In the genomic region with DNA sequence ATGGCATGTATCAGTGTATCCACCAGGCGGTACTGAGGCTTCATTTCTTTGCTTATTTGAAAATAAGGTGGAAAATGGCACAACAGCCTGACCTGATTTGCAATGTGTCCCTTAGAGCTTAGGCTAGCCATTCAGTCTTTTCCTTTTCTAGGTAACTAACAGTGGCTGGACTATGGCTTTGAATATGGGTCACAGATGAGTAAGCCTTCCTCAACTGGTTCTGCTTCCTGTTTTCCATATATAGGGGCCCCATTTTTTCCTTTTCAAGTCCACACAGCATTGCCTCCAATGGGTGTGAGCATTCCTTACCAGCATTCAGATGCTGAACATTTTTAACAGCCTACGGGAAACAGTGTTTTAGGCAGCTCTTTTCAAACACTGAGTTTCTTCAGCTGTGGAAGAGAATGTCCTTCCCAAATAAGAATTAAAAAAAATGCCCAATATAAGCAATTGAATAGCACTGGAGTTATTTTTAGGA, we compare ENCODE assay signal across 9 cellular contexts. TPM values are rescaled to one million over a fixed set of nuclear protein-coding genes. Genes with fewer than 3 reads are reported as not detected.
DNase-seq lines count a peak whose midpoint lies in the region; ATAC-seq, FAIRE-seq and TF ChIP-seq lines count a peak whose summit lies in the region.
"Had no signal": no experiment of that assay in that cellular context is flagged by ENCODE, and none has a peak within 500 bp of the region (broad histone marks: within the 10 kb centered on the region; RNA-seq: fewer than 3 reads in every experiment).

No MANE protein-coding gene starts in this region.

- peak overlapping the region; percentile 84 for H2BK5ac ChIP-seq in H1 (ENCODE audit: low read depth, low read length)

- DNase-seq in AG20443 (ENCODE audit: low spot score) (peak; percentile 54), NB4 (ENCODE audit: low read depth) (peak; percentile 57), H1 (ENCODE audit: low read depth in 1 of 2, low spot score in 2 of 2) (no peak), SHP77 (lab: John Stamatoyannopoulos, UW) (no peak), NCI-H748 treated with DMSO at 0.1 percent for 48 hours (lab: John Stamatoyannopoulos, UW) (no peak), SKM-1 (lab: John Stamatoyannopoulos, UW; ENCODE audit: unreplicated experiment) (no peak)

- H3K23ac ChIP-seq in H1 (ENCODE audit: insufficient read length), result no peak overlapping the region

- H3K27me3 ChIP-seq in H1 (replicated peaks in 1 of 4; ENCODE audit: control insufficient read depth in 3 of 4, extremely low read depth in 1 of 4, insufficient read depth in 3 of 4, low read length in 3 of 4) (no peaks in the 10 kb centered on the region), mucosa of rectum (ENCODE audit: control insufficient read depth in 2 of 2, insufficient read depth in 2 of 2, low read length in 2 of 2) (no peaks in the 10 kb centered on the region)

- CTCF ChIA-PET in H1 (lab: Charles Lee; ENCODE audit: partially characterized antibody), result interaction anchor here (1.0 to 1.2 kb wide), 3 partner anchors 14 to 47 kb away, joined by 3 to 4 read pairs (median 3); no protein-coding TSS in a partner anchor

- no peaks in the 10 kb centered on the region for H3K36me3 ChIP-seq in H1 (ENCODE audit: control insufficient read depth in 2 of 4, insufficient read depth in 4 of 4, low read length in 3 of 4)
- H3K36me3 ChIP-seq in mucosa of rectum (ENCODE audit: control insufficient read depth in 2 of 2, insufficient read depth in 2 of 2, low read length in 2 of 2), result no peaks in the 10 kb centered on the region
- H3K36me3 ChIP-seq: neutrophil had no signal

- peak overlapping the region; percentile 62; the same call in 1 of the 2 replicates for H2BK12ac ChIP-seq in H1 (ENCODE audit: low read depth, low read length)

- no peak overlapping the region for H3K4ac ChIP-seq in H1 (replicated peaks; ENCODE audit: insufficient read length, low read depth, low read length)

- H4K20me1 ChIP-seq in H1 (replicated peaks in 1 of 2; ENCODE audit: control insufficient read depth in 1 of 2, insufficient read depth in 2 of 2, low read length in 2 of 2), result no peaks in the 10 kb centered on the region

- no peak overlapping the region for H2BK120ac ChIP-seq in H1 (replicated peaks; ENCODE audit: low read depth, low read length)

- no peak for TF ChIP-seq EP300 in H1 (IDR thresholded peaks at IDR 0.05; ENCODE audit: borderline replicate concordance in 1 of 2, low read depth in 2 of 2, low read length in 2 of 2)

- H3K4me2 ChIP-seq in H1 (ENCODE audit: insufficient read depth in 1 of 2, low read depth in 2 of 2, low read length in 2 of 2), result peak overlapping the region; percentile 42 to 43

- H3K14ac ChIP-seq in H1 (ENCODE audit: insufficient read length), result no peak overlapping the region

- H4K8ac ChIP-seq in H1 (ENCODE audit: extremely low read depth, insufficient read depth, low read length), result no peak overlapping the region

- no peak for ATAC-seq in HG02885 (IDR thresholded peaks at IDR 0.05; ENCODE audit: poor library complexity, unreplicated experiment)

- H3K27ac ChIP-seq in H1 (ENCODE audit: low read depth, low read length) (0 out of 2 replicates have a peak overlapping the region, but pooled peaks have one; percentile 43), mucosa of rectum (ENCODE audit: low read depth in 2 of 2, low read length in 2 of 2) (peak overlapping the region; percentile 62 to 69)
- H3K27ac ChIP-seq: neutrophil had no signal

- H2BK15ac ChIP-seq in H1 (ENCODE audit: low read length), result no peak overlapping the region

- peaks cover 5 to 23% of the 10 kb centered on the region in 2 experiments for H3K79me2 ChIP-seq in H1 (ENCODE audit: control insufficient read depth in 1 of 2, insufficient read depth in 2 of 2, low read length in 2 of 2)

- no peak overlapping the region for H3K56ac ChIP-seq in H1 (replicated peaks; ENCODE audit: insufficient read length, low read depth, low read length)

- no peak overlapping the region for H3K9ac ChIP-seq in H1 (replicated peaks in 1 of 4; ENCODE audit: extremely low read depth in 1 of 4, low read depth in 3 of 4, low read length in 3 of 4)
- no peak overlapping the region for H3K9ac ChIP-seq in mucosa of rectum (ENCODE audit: low read depth in 1 of 2, low read length in 2 of 2)

- no peaks in the 10 kb centered on the region for H3K9me3 ChIP-seq in H1 (ENCODE audit: insufficient read depth in 2 of 2, low read depth in 1 of 2, low read length in 1 of 2)
- H3K9me3 ChIP-seq in mucosa of rectum (ENCODE audit: control insufficient read depth in 2 of 2, low read length in 2 of 2), result no peaks in the 10 kb centered on the region
- H3K9me3 ChIP-seq: neutrophil had no signal

- H3K18ac ChIP-seq in H1 (ENCODE audit: extremely low read depth, low read length), result peak overlapping the region; percentile 68; the same call in 1 of the 2 replicates

- H3K79me1 ChIP-seq in H1 (ENCODE audit: low read depth, low read length), result no peaks in the 10 kb centered on the region

- POLR2A ChIA-PET in H1 (lab: Charles Lee; ENCODE audit: partially characterized antibody), result interaction anchor here (0.9 to 1.5 kb wide), 6 partner anchors 11 to 19 kb away, joined by 3 to 5 read pairs (median 4); no protein-coding TSS in a partner anchor

- no peak for TF ChIP-seq CTCF in NB4 (IDR thresholded peaks at IDR 0.05; ENCODE audit: low read depth, low read length)
- peak in 1 of 3 experiments; percentile 9; a peak in 1 of 4 replicates for TF ChIP-seq CTCF in H1 (IDR thresholded peaks at IDR 0.05; ENCODE audit: control extremely low read depth in 1 of 3, insufficient read depth in 1 of 3, low read depth in 1 of 3, low read length in 3 of 3)

- no peak for TF ChIP-seq POLR2A in NB4 (IDR thresholded peaks at IDR 0.05; ENCODE audit: extremely low read depth, insufficient read length)
- no peak for TF ChIP-seq POLR2A in H1 (IDR thresholded peaks at IDR 0.05; ENCODE audit: control extremely low read depth in 1 of 2, low read depth in 2 of 2, low read length in 2 of 2)

- H3K4me1 ChIP-seq in H1 (replicated peaks in 1 of 4; ENCODE audit: control insufficient read depth in 3 of 4, insufficient read depth in 4 of 4, low read length in 3 of 4), result peaks cover 4 to 13% (median 8%) of the 10 kb centered on the region in 4 experiments; a peak in 5 of 7 replicates
- peaks cover 6 to 12% of the 10 kb centered on the region in 2 donors for H3K4me1 ChIP-seq in mucosa of rectum (ENCODE audit: control insufficient read depth in 2 of 2, insufficient read depth in 2 of 2, low read length in 2 of 2)

- 29% methylated on average over 2 of the region's 2 CpGs; no CpG with 5 or more reads in 1 of the 2 experiments for WGBS in H1 (ENCODE audit: extremely low coverage in 1 of 2, insufficient coverage in 1 of 2, insufficient read length in 1 of 2, insufficient replicate concordance in 2 of 2, low coverage in 1 of 2, low lambda C conversion rate in 2 of 2, missing lambda C conversion rate in 1 of 2), 2 experiments

- H2AK5ac ChIP-seq in H1 (ENCODE audit: low read depth, low read length), result no peak overlapping the region

- H4K91ac ChIP-seq in H1 (replicated peaks; ENCODE audit: insufficient read length, low read length), result no peak overlapping the region

- peak overlapping the region; percentile 21 for H3K4me3 ChIP-seq in NB4 (ENCODE audit: low read depth, low read length)
- H3K4me3 ChIP-seq in H1 (ENCODE audit: extremely low read depth in 1 of 4, insufficient read depth in 2 of 4, low read depth in 3 of 4, low read length in 4 of 4), result peak overlapping the region in 1 of 4 experiments; percentile 36; a peak in 1 of 8 replicates
- peak overlapping the region in 1 of 2 donors; percentile 4 for H3K4me3 ChIP-seq in mucosa of rectum (ENCODE audit: low read length in 2 of 2)

- H2BK20ac ChIP-seq in H1 (ENCODE audit: low read length), result no peak overlapping the region

- TF ChIP-seq RAD21 in H1 (IDR thresholded peaks at IDR 0.05 in 1 of 2, conservative IDR thresholded peaks at IDR 0.05 in 1 of 2; ENCODE audit: low read depth in 2 of 2, low read length in 2 of 2), result no peak

- FAIRE-seq in H1 (lab: Jason Lieb, UNC), result no peak

- peaks cover 7% of the 10 kb centered on the region for H3K23me2 ChIP-seq in H1 (ENCODE audit: low read depth, low read length)

- H4K5ac ChIP-seq in H1 (ENCODE audit: insufficient read length, low read depth, low read length), result no peak overlapping the region

- H2AFZ ChIP-seq in H1 (ENCODE audit: low read length), result no peak overlapping the region

TF ChIP-seq in H1, 55 proteins besides CTCF, POLR2A, EP300 and RAD21 (continues in another document):
- TF ChIP-seq, protein P1, sequence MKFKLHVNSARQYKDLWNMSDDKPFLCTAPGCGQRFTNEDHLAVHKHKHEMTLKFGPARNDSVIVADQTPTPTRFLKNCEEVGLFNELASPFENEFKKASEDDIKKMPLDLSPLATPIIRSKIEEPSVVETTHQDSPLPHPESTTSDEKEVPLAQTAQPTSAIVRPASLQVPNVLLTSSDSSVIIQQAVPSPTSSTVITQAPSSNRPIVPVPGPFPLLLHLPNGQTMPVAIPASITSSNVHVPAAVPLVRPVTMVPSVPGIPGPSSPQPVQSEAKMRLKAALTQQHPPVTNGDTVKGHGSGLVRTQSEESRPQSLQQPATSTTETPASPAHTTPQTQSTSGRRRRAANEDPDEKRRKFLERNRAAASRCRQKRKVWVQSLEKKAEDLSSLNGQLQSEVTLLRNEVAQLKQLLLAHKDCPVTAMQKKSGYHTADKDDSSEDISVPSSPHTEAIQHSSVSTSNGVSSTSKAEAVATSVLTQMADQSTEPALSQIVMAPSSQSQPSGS (IDR thresholded peaks at IDR 0.05; ENCODE audit: low read length), result no peak
- TF ChIP-seq CBX5 (IDR thresholded peaks at IDR 0.05; ENCODE audit: low read depth, low read length) (no peak), SRF (IDR thresholded peaks at IDR 0.05; ENCODE audit: low read depth, low read length) (0 out of 2 replicates have a peak, but pooled peaks have one; percentile 20), SIX5 (IDR thresholded peaks at IDR 0.05; ENCODE audit: low read depth, low read length) (no peak), ASH2L (IDR thresholded peaks at IDR 0.05; ENCODE audit: low read length) (peak; percentile 23), KDM5A (IDR thresholded peaks at IDR 0.05; ENCODE audit: low read length) (no peak), TAF1 (IDR thresholded peaks at IDR 0.05; ENCODE audit: low read depth, low read length) (0 out of 2 replicates have a peak, but pooled peaks have one; percentile 22), JUND (IDR thresholded peaks at IDR 0.05; ENCODE audit: low read length) (peak; percentile 32; the same call in 1 of the 2 replicates), POLR2AphosphoS5 (IDR thresholded peaks at IDR 0.05; ENCODE audit: low read depth, low read length) (no peak)

RNA-seq across cellular contexts. Expression of a gene that starts 3.9 kb away (rescaled TPM):
- 282 and 321 TPM in 2 replicates for total RNA-seq in H1 (2021; fragmentation: NEBNext Ultra II Directional; extraction: Animal tissue kit (Norgen Biotek cat#: 25700))
- polyA plus RNA-seq in H1 (2011; rRNA removed), result 57.1 and 82.7 TPM in 2 replicates
- 151 TPM for polyA plus RNA-seq in H1 (2011; cell fraction: cytosol; rRNA removed)
- 32.8 TPM for polyA plus RNA-seq in H1 (2011; cell fraction: nucleus; rRNA removed)
- polyA plus RNA-seq in H1 (2012, experiment 1 of 2), result 119 to 215 TPM (median 141 TPM) in 4 replicates
- polyA plus RNA-seq in H1 (2012, experiment 2 of 2), result 15.1 TPM
- 579 TPM for polyA plus RNA-seq in H1 (2013, experiment 1 of 2)
- polyA plus RNA-seq in H1 (2013, experiment 2 of 2), result 609 TPM
- 93.1 and 146 TPM in 2 replicates for polyA minus RNA-seq in H1 (2011; rRNA and poly(A)+ RNA removed)
- polyA minus RNA-seq in H1 (2011; cell fraction: cytosol; rRNA and poly(A)+ RNA removed), result 99.0 TPM
- 131 TPM for polyA minus RNA-seq in H1 (2011; cell fraction: nucleus; rRNA and poly(A)+ RNA removed)

Comparison
In these comparisons a context has a peak if more than half of its experiments do, and no peak if none do; other contexts are left out.
1. DNase-seq: peak in AG20443 (single experiment) and NB4 (single experiment); none in H1 (0 of 2), SHP77 (0 of 2), NCI-H748 treated with DMSO at 0.1 percent for 48 hours (single experiment) and SKM-1 (single experiment).